ENCODE assay signal across 8 cellular contexts in the genomic region with DNA sequence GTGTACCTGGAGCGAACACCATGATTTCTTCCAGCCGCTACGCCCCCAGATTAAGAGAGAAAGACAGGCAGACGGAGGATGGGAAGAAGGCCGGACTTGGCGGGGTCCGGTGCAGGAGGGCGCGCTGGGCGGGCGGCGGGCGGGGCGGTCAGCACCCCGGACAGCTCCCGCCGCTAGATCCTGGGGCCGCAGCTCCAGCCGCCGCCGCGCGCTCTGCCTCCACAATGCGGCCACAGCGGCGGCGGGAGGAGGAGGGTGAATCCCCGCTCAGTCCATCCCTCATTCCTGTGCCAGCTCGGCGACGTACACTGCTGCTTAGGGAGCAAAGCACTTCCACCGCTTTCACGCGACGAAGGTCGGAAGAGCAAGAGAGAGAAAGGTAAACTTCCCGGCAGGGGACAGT. TPM values are rescaled to one million over a fixed set of nuclear protein-coding genes. Genes with fewer than 3 reads are reported as not detected.
A peak's percentile ranks its signal among the peaks of the same experiment; 100 is the strongest.
DNase-seq lines count a peak whose midpoint lies in the region; ATAC-seq lines count a peak whose summit lies in the region.

A gene with protein sequence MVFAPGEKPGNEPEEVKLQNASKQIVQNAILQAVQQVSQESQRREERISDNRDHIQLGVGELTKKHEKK (minus strand): TSS at position 226 of the 403 bp plus-strand sequence. CDS start 204 bp downstream, at position 22.

- no peak within 1 kb of the TSS for H3K27ac ChIP-seq in iPS-20b (ENCODE audit: low read length)

- H3K27me3 Mint-ChIP-seq in stimulated activated naive CD8-positive, alpha-beta T cell treated with anti-CD3 and anti-CD28 coated beads, Interleukin-15, Interleukin-2, amounts not matched to agents 100 ng/mL and 50 ng/mL, for 24 hours, result peaks cover 68% of the 10 kb centered on the region

- peak within 1 kb of the TSS; percentile 54 for H3K4me3 Mint-ChIP-seq in stimulated activated naive CD8-positive, alpha-beta T cell treated with anti-CD3 and anti-CD28 coated beads, Interleukin-15, Interleukin-2, amounts not matched to agents 100 ng/mL and 50 ng/mL, for 24 hours

- H3K27me3 ChIP-seq in MG63, result no peaks in the 10 kb centered on the region; the same call in 1 of the 2 replicates
- H3K27me3 ChIP-seq in iPS-20b (ENCODE audit: insufficient read depth, low read length), result peaks cover 89% of the 10 kb centered on the region

- no peak for ATAC-seq in GM18498 (IDR thresholded peaks at IDR 0.05; ENCODE audit: unreplicated experiment)

- H3K4me3 ChIP-seq in MG63 (no peak within 1 kb of the TSS), iPS-20b (ENCODE audit: low read length) (peak within 1 kb of the TSS; percentile 81)

- peaks cover 12% of the 10 kb centered on the region for H3K4me1 Mint-ChIP-seq in stimulated activated naive CD8-positive, alpha-beta T cell treated with anti-CD3 and anti-CD28 coated beads, Interleukin-15, Interleukin-2, amounts not matched to agents 100 ng/mL and 50 ng/mL, for 24 hours (ENCODE audit: low read depth)

- peaks cover 3% of the 10 kb centered on the region; the same call in 1 of the 2 replicates for H3K4me1 ChIP-seq in iPS-20b (ENCODE audit: insufficient read depth, low read length)

- peaks cover 7% of the 10 kb centered on the region for H3K9me3 Mint-ChIP-seq in stimulated activated naive CD8-positive, alpha-beta T cell treated with anti-CD3 and anti-CD28 coated beads, Interleukin-15, Interleukin-2, amounts not matched to agents 100 ng/mL and 50 ng/mL, for 24 hours

- H3K36me3 ChIP-seq in MG63 (no peaks in the 10 kb centered on the region), iPS-20b (ENCODE audit: insufficient read depth, low read depth, low read length) (no peaks in the 10 kb centered on the region)

- no peaks in the 10 kb centered on the region for H3K9me3 ChIP-seq in MG63
- H3K9me3 ChIP-seq in iPS-20b (ENCODE audit: insufficient read depth, low read depth, low read length), result no peaks in the 10 kb centered on the region

- H3K9ac ChIP-seq in iPS-20b (ENCODE audit: low read depth, low read length), result no peak within 1 kb of the TSS

- no peaks in the 10 kb centered on the region for H3K36me3 Mint-ChIP-seq in stimulated activated naive CD8-positive, alpha-beta T cell treated with anti-CD3 and anti-CD28 coated beads, Interleukin-15, Interleukin-2, amounts not matched to agents 100 ng/mL and 50 ng/mL, for 24 hours (ENCODE audit: low read depth)

- H3K27ac Mint-ChIP-seq in stimulated activated naive CD8-positive, alpha-beta T cell treated with anti-CD3 and anti-CD28 coated beads, Interleukin-15, Interleukin-2, amounts not matched to agents 100 ng/mL and 50 ng/mL, for 24 hours, result no peak within 1 kb of the TSS

- DNase-seq in DMS79 treated with DMSO at 0.1 percent for 48 hours (lab: John Stamatoyannopoulos, UW), result peak; percentile 28
- peak; percentile 6 for DNase-seq in MG63
- peak; percentile 0 for DNase-seq in amniotic epithelial cell (ENCODE audit: low read depth)
- no peak for DNase-seq in SIG-M5 (lab: John Stamatoyannopoulos, UW)
- no peak for DNase-seq in GOT3 (lab: John Stamatoyannopoulos, UW)

RNA-seq across cellular contexts. Expression of the gene that starts here (rescaled TPM):
- total RNA-seq in MG63 (2014; rRNA removed; shearing (Covaris generic); ENCODE audit: low replicate concordance), result not detected in 2 replicates

Comparison
In these comparisons a context has a peak if more than half of its experiments do, and no peak if none do; other contexts are left out.
1. Peak in DNase-seq in MG63; RNA of the gene not detected or under 1 TPM.
2. DNase-seq: peak in DMS79 treated with DMSO at 0.1 percent for 48 hours (single experiment) and amniotic epithelial cell (single experiment); none in SIG-M5 (single experiment) and GOT3 (single experiment).